Comparison of ENCODE assay signal across 1 cellular context in the genomic region with DNA sequence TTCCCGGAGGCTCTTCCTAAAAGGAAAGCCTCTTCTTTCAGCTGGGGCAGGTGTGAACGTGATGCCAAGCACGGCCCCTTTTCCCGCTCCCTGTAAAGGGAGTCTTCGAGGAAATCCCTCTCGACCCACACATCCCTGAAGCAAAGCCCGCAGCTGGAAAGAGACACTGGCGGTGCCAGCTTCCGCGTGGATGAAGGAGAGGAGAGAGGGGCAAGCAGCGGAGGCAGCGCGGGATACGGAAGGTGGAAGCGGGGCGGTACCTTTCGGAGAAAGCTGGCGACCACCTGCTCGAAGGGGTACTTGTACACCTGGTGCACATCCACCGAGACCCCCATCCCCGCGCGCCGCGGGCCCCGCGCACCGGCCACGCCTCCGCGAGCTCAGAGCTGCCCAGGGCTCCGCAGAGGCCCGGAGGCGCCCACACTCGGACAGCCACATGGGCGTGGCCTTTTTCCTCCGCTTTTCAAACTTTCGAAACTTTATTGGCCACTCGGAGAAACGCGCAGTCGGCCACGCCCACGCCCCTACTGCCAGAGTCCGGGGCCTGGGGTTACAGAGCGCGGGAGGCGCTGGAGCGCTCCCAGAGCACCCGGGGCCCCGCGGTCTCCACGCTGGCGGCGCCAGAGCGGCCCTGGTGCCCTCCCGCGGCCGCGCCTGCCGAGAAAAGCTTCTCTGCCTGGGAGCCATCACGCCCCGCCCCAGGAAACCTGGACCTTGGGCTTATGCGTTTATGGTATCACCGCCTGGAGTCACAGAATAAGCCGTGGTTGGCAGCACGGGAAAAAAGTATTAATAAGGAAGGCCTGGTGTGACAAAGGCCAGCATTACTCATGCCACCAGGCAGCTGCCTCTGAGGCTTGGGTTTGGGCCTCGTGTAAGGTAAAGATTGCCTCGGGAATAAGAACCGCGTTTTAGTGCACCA.
TF ChIP-seq lines count a peak whose summit lies in the region.

A gene (minus strand): TSS at position 426 of the 922 bp plus-strand sequence. CDS start 91 bp downstream, at position 335.

TF ChIP-seq in HepG2, 621 proteins besides CTCF, POLR2A, EP300 and RAD21 (continued from another document and continues in another):
- TF ChIP-seq, protein P1, sequence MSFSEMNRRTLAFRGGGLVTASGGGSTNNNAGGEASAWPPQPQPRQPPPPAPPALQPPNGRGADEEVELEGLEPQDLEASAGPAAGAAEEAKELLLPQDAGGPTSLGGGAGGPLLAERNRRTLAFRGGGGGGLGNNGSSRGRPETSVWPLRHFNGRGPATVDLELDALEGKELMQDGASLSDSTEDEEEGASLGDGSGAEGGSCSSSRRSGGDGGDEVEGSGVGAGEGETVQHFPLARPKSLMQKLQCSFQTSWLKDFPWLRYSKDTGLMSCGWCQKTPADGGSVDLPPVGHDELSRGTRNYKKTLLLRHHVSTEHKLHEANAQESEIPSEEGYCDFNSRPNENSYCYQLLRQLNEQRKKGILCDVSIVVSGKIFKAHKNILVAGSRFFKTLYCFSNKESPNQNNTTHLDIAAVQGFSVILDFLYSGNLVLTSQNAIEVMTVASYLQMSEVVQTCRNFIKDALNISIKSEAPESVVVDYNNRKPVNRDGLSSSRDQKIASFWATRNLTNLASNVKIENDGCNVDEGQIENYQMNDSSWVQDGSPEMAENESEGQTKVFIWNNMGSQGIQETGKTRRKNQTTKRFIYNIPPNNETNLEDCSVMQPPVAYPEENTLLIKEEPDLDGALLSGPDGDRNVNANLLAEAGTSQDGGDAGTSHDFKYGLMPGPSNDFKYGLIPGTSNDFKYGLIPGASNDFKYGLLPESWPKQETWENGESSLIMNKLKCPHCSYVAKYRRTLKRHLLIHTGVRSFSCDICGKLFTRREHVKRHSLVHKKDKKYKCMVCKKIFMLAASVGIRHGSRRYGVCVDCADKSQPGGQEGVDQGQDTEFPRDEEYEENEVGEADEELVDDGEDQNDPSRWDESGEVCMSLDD (CRISPR knock-in tag; IDR thresholded peaks at IDR 0.05; ENCODE audit: borderline replicate concordance), result no peak
- TF ChIP-seq ZBTB7B (CRISPR knock-in tag; IDR thresholded peaks at IDR 0.05) (peak; percentile 83), RFXAP (CRISPR knock-in tag; IDR thresholded peaks at IDR 0.05; ENCODE audit: borderline replicate concordance) (no peak; the same call in 1 of the 2 replicates), ZNF138 (CRISPR knock-in tag; IDR thresholded peaks at IDR 0.05; ENCODE audit: low read depth) (0 out of 2 replicates have a peak, but pooled peaks have one; percentile 73), ZNF615 (CRISPR knock-in tag; IDR thresholded peaks at IDR 0.05; ENCODE audit: borderline replicate concordance) (0 out of 2 replicates have a peak, but pooled peaks have one; percentile 11), MYNN (CRISPR knock-in tag; IDR thresholded peaks at IDR 0.05; ENCODE audit: low read depth) (no peak), MTA1 (CRISPR knock-in tag; IDR thresholded peaks at IDR 0.05; ENCODE audit: borderline replicate concordance) (no peak), ZNF550 (CRISPR knock-in tag; IDR thresholded peaks at IDR 0.05; ENCODE audit: borderline replicate concordance) (no peak), RBM22 (optimal IDR thresholded peaks at IDR 0.05; ENCODE audit: low read length) (peak; percentile 52), ZNF24 (IDR thresholded peaks at IDR 0.05) (no peak), TBL1XR1 (IDR thresholded peaks at IDR 0.05; ENCODE audit: borderline replicate concordance, low read length, partially characterized antibody) (peak; percentile 33), ZNF547 (CRISPR knock-in tag; IDR thresholded peaks at IDR 0.05) (0 out of 2 replicates have a peak, but pooled peaks have one; percentile 75), ZFAT (CRISPR knock-in tag; conservative IDR thresholded peaks at IDR 0.05) (0 out of 2 replicates have a peak, but pooled peaks have one; percentile 49), BHLHE40 (IDR thresholded peaks at IDR 0.05; ENCODE audit: low read length) (peak; percentile 23; the same call in 1 of the 2 replicates), MED13 (CRISPR knock-in tag; IDR thresholded peaks at IDR 0.05) (peak; percentile 38; the same call in 1 of the 2 replicates), CC2D1A (CRISPR knock-in tag; IDR thresholded peaks at IDR 0.05) (no peak), PRMT3 (CRISPR knock-in tag; IDR thresholded peaks at IDR 0.05; ENCODE audit: borderline replicate concordance, low read depth) (peak; percentile 72; the same call in 1 of the 2 replicates), HOXD1 (CRISPR knock-in tag; IDR thresholded peaks at IDR 0.05) (no peak), ZFP1 (CRISPR knock-in tag; IDR thresholded peaks at IDR 0.05) (0 out of 2 replicates have a peak, but pooled peaks have one; percentile 11), EED (CRISPR knock-in tag; IDR thresholded peaks at IDR 0.05) (no peak), ELF3 (CRISPR knock-in tag; IDR thresholded peaks at IDR 0.05) (peak; percentile 54), ZNF792 (CRISPR knock-in tag; IDR thresholded peaks at IDR 0.05) (0 out of 2 replicates have a peak, but pooled peaks have one; percentile 58), MAFK (conservative IDR thresholded peaks at IDR 0.05 in 1 of 2, IDR thresholded peaks at IDR 0.05 in 1 of 2; ENCODE audit: low read length in 2 of 2) (no peak), ZNF143 (CRISPR knock-in tag; IDR thresholded peaks at IDR 0.05) (no peak; the same call in 1 of the 2 replicates), NFATC3 (CRISPR knock-in tag; IDR thresholded peaks at IDR 0.05) (peak; percentile 74; the same call in 1 of the 2 replicates), PLRG1 (conservative IDR thresholded peaks at IDR 0.05) (no peak), YEATS4 (CRISPR knock-in tag; IDR thresholded peaks at IDR 0.05; ENCODE audit: borderline replicate concordance) (peak; percentile 95), ZNF530 (CRISPR knock-in tag; IDR thresholded peaks at IDR 0.05; ENCODE audit: low read depth) (no peak), YY1 (IDR thresholded peaks at IDR 0.05; ENCODE audit: insufficient read depth, insufficient replicate concordance, low read depth, low read length) (peak; percentile 82), TAF15 (IDR thresholded peaks at IDR 0.05; ENCODE audit: low read depth, low read length, poor library complexity, severe bottlenecking) (peak; percentile 30), ZNF605 (CRISPR knock-in tag; IDR thresholded peaks at IDR 0.05) (peak; percentile 61), SRSF1 (optimal IDR thresholded peaks at IDR 0.05; ENCODE audit: low read depth, low read length) (peak; percentile 65), HNRNPUL1 (IDR thresholded peaks at IDR 0.05; ENCODE audit: low read depth, low read length) (peak; percentile 76; the same call in 1 of the 2 replicates), HNRNPK (IDR thresholded peaks at IDR 0.05; ENCODE audit: low read depth, low read length, poor library complexity, severe bottlenecking) (no peak), POLR2AphosphoS5 (IDR thresholded peaks at IDR 0.05; ENCODE audit: low read depth, low read length) (peak; percentile 57; the same call in 1 of the 2 replicates), ZNF737 (CRISPR knock-in tag; IDR thresholded peaks at IDR 0.05; ENCODE audit: borderline replicate concordance) (0 out of 2 replicates have a peak, but pooled peaks have one; percentile 83), ZBTB38 (CRISPR knock-in tag; IDR thresholded peaks at IDR 0.05) (no peak)
- TF ChIP-seq, protein P2, sequence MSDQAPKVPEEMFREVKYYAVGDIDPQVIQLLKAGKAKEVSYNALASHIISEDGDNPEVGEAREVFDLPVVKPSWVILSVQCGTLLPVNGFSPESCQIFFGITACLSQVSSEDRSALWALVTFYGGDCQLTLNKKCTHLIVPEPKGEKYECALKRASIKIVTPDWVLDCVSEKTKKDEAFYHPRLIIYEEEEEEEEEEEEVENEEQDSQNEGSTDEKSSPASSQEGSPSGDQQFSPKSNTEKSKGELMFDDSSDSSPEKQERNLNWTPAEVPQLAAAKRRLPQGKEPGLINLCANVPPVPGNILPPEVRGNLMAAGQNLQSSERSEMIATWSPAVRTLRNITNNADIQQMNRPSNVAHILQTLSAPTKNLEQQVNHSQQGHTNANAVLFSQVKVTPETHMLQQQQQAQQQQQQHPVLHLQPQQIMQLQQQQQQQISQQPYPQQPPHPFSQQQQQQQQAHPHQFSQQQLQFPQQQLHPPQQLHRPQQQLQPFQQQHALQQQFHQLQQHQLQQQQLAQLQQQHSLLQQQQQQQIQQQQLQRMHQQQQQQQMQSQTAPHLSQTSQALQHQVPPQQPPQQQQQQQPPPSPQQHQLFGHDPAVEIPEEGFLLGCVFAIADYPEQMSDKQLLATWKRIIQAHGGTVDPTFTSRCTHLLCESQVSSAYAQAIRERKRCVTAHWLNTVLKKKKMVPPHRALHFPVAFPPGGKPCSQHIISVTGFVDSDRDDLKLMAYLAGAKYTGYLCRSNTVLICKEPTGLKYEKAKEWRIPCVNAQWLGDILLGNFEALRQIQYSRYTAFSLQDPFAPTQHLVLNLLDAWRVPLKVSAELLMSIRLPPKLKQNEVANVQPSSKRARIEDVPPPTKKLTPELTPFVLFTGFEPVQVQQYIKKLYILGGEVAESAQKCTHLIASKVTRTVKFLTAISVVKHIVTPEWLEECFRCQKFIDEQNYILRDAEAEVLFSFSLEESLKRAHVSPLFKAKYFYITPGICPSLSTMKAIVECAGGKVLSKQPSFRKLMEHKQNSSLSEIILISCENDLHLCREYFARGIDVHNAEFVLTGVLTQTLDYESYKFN (CRISPR knock-in tag; conservative IDR thresholded peaks at IDR 0.05), result no peak; the same call in none of the 2 replicates
- TF ChIP-seq, protein P3, sequence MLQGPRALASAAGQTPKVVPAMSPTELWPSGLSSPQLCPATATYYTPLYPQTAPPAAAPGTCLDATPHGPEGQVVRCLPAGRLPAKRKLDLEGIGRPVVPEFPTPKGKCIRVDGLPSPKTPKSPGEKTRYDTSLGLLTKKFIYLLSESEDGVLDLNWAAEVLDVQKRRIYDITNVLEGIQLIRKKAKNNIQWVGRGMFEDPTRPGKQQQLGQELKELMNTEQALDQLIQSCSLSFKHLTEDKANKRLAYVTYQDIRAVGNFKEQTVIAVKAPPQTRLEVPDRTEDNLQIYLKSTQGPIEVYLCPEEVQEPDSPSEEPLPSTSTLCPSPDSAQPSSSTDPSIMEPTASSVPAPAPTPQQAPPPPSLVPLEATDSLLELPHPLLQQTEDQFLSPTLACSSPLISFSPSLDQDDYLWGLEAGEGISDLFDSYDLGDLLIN (CRISPR knock-in tag; IDR thresholded peaks at IDR 0.05; ENCODE audit: borderline replicate concordance), result 0 out of 2 replicates have a peak, but pooled peaks have one; percentile 29
- TF ChIP-seq, protein P4, sequence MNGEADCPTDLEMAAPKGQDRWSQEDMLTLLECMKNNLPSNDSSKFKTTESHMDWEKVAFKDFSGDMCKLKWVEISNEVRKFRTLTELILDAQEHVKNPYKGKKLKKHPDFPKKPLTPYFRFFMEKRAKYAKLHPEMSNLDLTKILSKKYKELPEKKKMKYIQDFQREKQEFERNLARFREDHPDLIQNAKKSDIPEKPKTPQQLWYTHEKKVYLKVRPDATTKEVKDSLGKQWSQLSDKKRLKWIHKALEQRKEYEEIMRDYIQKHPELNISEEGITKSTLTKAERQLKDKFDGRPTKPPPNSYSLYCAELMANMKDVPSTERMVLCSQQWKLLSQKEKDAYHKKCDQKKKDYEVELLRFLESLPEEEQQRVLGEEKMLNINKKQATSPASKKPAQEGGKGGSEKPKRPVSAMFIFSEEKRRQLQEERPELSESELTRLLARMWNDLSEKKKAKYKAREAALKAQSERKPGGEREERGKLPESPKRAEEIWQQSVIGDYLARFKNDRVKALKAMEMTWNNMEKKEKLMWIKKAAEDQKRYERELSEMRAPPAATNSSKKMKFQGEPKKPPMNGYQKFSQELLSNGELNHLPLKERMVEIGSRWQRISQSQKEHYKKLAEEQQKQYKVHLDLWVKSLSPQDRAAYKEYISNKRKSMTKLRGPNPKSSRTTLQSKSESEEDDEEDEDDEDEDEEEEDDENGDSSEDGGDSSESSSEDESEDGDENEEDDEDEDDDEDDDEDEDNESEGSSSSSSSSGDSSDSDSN (CRISPR knock-in tag; IDR thresholded peaks at IDR 0.05), result peak; percentile 97
- TF ChIP-seq, protein P5, sequence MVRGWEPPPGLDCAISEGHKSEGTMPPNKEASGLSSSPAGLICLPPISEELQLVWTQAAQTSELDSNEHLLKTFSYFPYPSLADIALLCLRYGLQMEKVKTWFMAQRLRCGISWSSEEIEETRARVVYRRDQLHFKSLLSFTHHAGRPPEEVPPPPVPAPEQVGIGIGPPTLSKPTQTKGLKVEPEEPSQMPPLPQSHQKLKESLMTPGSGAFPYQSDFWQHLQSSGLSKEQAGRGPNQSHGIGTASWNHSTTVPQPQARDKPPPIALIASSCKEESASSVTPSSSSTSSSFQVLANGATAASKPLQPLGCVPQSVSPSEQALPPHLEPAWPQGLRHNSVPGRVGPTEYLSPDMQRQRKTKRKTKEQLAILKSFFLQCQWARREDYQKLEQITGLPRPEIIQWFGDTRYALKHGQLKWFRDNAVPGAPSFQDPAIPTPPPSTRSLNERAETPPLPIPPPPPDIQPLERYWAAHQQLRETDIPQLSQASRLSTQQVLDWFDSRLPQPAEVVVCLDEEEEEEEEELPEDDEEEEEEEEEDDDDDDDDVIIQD (CRISPR knock-in tag; IDR thresholded peaks at IDR 0.05; ENCODE audit: low read depth), result peak; percentile 72; the same call in 1 of the 2 replicates
- TF ChIP-seq, protein P6, sequence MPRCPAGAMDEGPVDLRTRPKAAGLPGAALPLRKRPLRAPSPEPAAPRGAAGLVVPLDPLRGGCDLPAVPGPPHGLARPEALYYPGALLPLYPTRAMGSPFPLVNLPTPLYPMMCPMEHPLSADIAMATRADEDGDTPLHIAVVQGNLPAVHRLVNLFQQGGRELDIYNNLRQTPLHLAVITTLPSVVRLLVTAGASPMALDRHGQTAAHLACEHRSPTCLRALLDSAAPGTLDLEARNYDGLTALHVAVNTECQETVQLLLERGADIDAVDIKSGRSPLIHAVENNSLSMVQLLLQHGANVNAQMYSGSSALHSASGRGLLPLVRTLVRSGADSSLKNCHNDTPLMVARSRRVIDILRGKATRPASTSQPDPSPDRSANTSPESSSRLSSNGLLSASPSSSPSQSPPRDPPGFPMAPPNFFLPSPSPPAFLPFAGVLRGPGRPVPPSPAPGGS (CRISPR knock-in tag; IDR thresholded peaks at IDR 0.05), result peak; percentile 82; the same call in 1 of the 2 replicates
- TF ChIP-seq, protein P7, sequence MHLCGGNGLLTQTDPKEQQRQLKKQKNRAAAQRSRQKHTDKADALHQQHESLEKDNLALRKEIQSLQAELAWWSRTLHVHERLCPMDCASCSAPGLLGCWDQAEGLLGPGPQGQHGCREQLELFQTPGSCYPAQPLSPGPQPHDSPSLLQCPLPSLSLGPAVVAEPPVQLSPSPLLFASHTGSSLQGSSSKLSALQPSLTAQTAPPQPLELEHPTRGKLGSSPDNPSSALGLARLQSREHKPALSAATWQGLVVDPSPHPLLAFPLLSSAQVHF (CRISPR knock-in tag; IDR thresholded peaks at IDR 0.05), result peak; percentile 45; the same call in 1 of the 2 replicates
